In genomic region chr19:55671054-55671378, GRCh38 we compare ENCODE assay signal across 16 cellular contexts. TPM values are rescaled to one million over a fixed set of nuclear protein-coding genes. Genes with fewer than 3 reads are reported as not detected.
DNase-seq lines count a peak whose midpoint lies in the region; ATAC-seq and TF ChIP-seq lines count a peak whose summit lies in the region.
"Had no signal": no experiment of that assay in that cellular context is flagged by ENCODE, and none has a peak within 500 bp of the region (broad histone marks: within the 10 kb centered on the region; RNA-seq: fewer than 3 reads in every experiment).

No MANE protein-coding gene starts in this region.

- H3K27ac Mint-ChIP-seq in CD4-positive, alpha-beta memory T cell: peak overlapping the region in 5 of 7 donors; percentile 36 to 94 (median 79)
- H3K27ac Mint-ChIP-seq in T-helper 17 cell (peak overlapping the region; percentile 71), glutamatergic neuron (ENCODE audit: unreplicated experiment) (no peak overlapping the region)

- TF ChIP-seq CTCF in A673 (conservative IDR thresholded peaks at IDR 0.05; ENCODE audit: low read depth, low read length) (no peak), glutamatergic neuron (IDR thresholded peaks at IDR 0.05; ENCODE audit: partially characterized antibody, unreplicated experiment) (no peak), body of pancreas (IDR thresholded peaks at IDR 0.05) (no peak)

- TF ChIP-seq POLR2A in body of pancreas (IDR thresholded peaks at IDR 0.05): no peak

- H3K9me3 Mint-ChIP-seq in CD4-positive, alpha-beta memory T cell: peaks cover 0 to 1% (median 0%) of the 10 kb centered on the region in 8 donors
- peaks cover 27% of the 10 kb centered on the region for H3K9me3 Mint-ChIP-seq in glutamatergic neuron (ENCODE audit: unreplicated experiment)
- H3K9me3 Mint-ChIP-seq: activated naive CD4-positive, alpha-beta T cell treated with anti-CD3 and anti-CD28 coated beads, Interleukin-2, amount 50 U/mL, for 72 hours; activated T-cell treated with anti-CD3 and anti-CD28 coated beads, Interleukin-2, amount 50 U/mL, for 72 hours; brain had no signal

- peak overlapping the region in 2 of 8 donors; percentile 35 to 49 for H3K4me3 Mint-ChIP-seq in CD4-positive, alpha-beta memory T cell
- H3K4me3 Mint-ChIP-seq in T-helper 17 cell: no peak overlapping the region
- H3K4me3 Mint-ChIP-seq in glutamatergic neuron (ENCODE audit: unreplicated experiment): peak overlapping the region; percentile 13
- H3K4me3 Mint-ChIP-seq: activated T-cell treated with anti-CD3 and anti-CD28 coated beads, Interleukin-2, amount 50 U/mL, for 72 hours had no signal

- H3K36me3 Mint-ChIP-seq in CD4-positive, alpha-beta memory T cell: peaks cover 23 to 65% of the 10 kb centered on the region in 2 donors
- H3K36me3 Mint-ChIP-seq in T-helper 17 cell (ENCODE audit: low read depth) (peaks cover 3% of the 10 kb centered on the region), glutamatergic neuron (ENCODE audit: unreplicated experiment) (no peaks in the 10 kb centered on the region)

- no peak overlapping the region for H3K4ac ChIP-seq in trophoblast cell (ENCODE audit: low read depth, low read length)

- no peak overlapping the region for H4K12ac ChIP-seq in trophoblast cell (ENCODE audit: low read depth, low read length)

- H3K4me1 Mint-ChIP-seq in CD4-positive, alpha-beta memory T cell: peaks cover 14 to 64% (median 25%) of the 10 kb centered on the region in 4 donors
- peaks cover 37% of the 10 kb centered on the region for H3K4me1 Mint-ChIP-seq in T-helper 17 cell
- peaks cover 13% of the 10 kb centered on the region for H3K4me1 Mint-ChIP-seq in glutamatergic neuron (ENCODE audit: low read depth, unreplicated experiment)

- no peak overlapping the region for H3K14ac ChIP-seq in trophoblast cell (ENCODE audit: low read length)

- no peak overlapping the region for H3K23ac ChIP-seq in trophoblast cell (ENCODE audit: low read length)

- 62 to 82% methylated on average over 2 of the region's 2 CpGs for WGBS in body of pancreas, 2 donors
- WGBS in trophoblast cell (ENCODE audit: extremely low coverage, insufficient coverage, insufficient read length): no CpG with 5 or more reads among the region's 2 CpGs

- H3K27me3 Mint-ChIP-seq in CD4-positive, alpha-beta memory T cell: no peaks in the 10 kb centered on the region
- H3K27me3 Mint-ChIP-seq in T-helper 17 cell (no peaks in the 10 kb centered on the region), glutamatergic neuron (ENCODE audit: unreplicated experiment) (peaks cover 15% of the 10 kb centered on the region)

- H2BK5ac ChIP-seq in trophoblast cell (ENCODE audit: low read depth, low read length, poor library complexity): no peak overlapping the region

- no TSS peak for BruUV-seq in A673 (replicated peaks; lab: Mats Ljungman, UMichigan)

- H3K18ac ChIP-seq in trophoblast cell (ENCODE audit: low read length): no peak overlapping the region

- no peak for ATAC-seq in T-helper 17 cell
- ATAC-seq in body of pancreas: no peak
- ATAC-seq: activated naive CD4-positive, alpha-beta T cell treated with anti-CD3 and anti-CD28 coated beads, Interleukin-2, amount 50 U/mL, for 72 hours; activated T-cell treated with anti-CD3 and anti-CD28 coated beads, Interleukin-2, amount 50 U/mL, for 72 hours had no signal

- H3K9ac ChIP-seq in trophoblast cell (ENCODE audit: low read length): no peak overlapping the region

- peaks cover 8% of the 10 kb centered on the region for H3K79me2 ChIP-seq in trophoblast cell (ENCODE audit: control insufficient read depth, insufficient read depth, low read length, poor library complexity)

- H4K91ac ChIP-seq in trophoblast cell (ENCODE audit: low read depth, low read length): no peak overlapping the region

- H3K27ac ChIP-seq in A673 (ENCODE audit: low read depth, low read length, poor library complexity, severe bottlenecking) (peak overlapping the region; percentile 78), body of pancreas (no peak overlapping the region), trophoblast cell (ENCODE audit: low read depth, low read length) (no peak overlapping the region)
- no peak overlapping the region for H3K27ac ChIP-seq in CD4-positive, alpha-beta memory T cell (ENCODE audit: low read depth, low read length)
- H3K27ac ChIP-seq: epithelial cell of prostate, testis had no signal

- CTCF ChIA-PET in A673 (lab: Charles Lee): interaction anchor here (1.0 to 2.3 kb wide), 4 partner anchors 14 to 38 kb away, joined by 3 to 7 read pairs (median 6); partner anchors contain the start of gene U2AF2
- CTCF ChIA-PET in CD4-positive, alpha-beta memory T cell (lab: Charles Lee; ENCODE audit: partially characterized antibody): interaction anchor here (1.4 to 1.9 kb wide), 4 partner anchors 11 to 38 kb away, joined by 3 to 11 read pairs (median 8); partner anchors contain the start of gene U2AF2

- H3K4me3 ChIP-seq in A673 (ENCODE audit: low read depth, low read length, poor library complexity, severe bottlenecking): no peak overlapping the region
- H3K4me3 ChIP-seq in CD4-positive, alpha-beta memory T cell (ENCODE audit: low read length in 2 of 2): no peak overlapping the region
- no peak overlapping the region for H3K4me3 ChIP-seq in body of pancreas
- H3K4me3 ChIP-seq in trophoblast cell (ENCODE audit: low read depth, low read length): no peak overlapping the region
- H3K4me3 ChIP-seq: testis had no signal

- no peak overlapping the region for H3K4me2 ChIP-seq in trophoblast cell (ENCODE audit: low read length)

- H3K4me1 ChIP-seq in A673 (ENCODE audit: insufficient read depth, low read length, poor library complexity, severe bottlenecking) (peaks cover 49% of the 10 kb centered on the region), body of pancreas (peaks cover 24% of the 10 kb centered on the region), trophoblast cell (ENCODE audit: control insufficient read depth in 1 of 2, insufficient read depth in 2 of 2, low read length in 2 of 2) (peaks cover 0 to 6% of the 10 kb centered on the region in 2 experiments)
- peaks cover 33% of the 10 kb centered on the region for H3K4me1 ChIP-seq in CD4-positive, alpha-beta memory T cell (ENCODE audit: insufficient read depth, low read length)

- H2BK12ac ChIP-seq in trophoblast cell (ENCODE audit: low read length): no peak overlapping the region

- H3K36me3 ChIP-seq in A673 (ENCODE audit: insufficient read depth, low read length, poor library complexity, severe bottlenecking): peaks cover 52% of the 10 kb centered on the region
- peaks cover 55% of the 10 kb centered on the region for H3K36me3 ChIP-seq in CD4-positive, alpha-beta memory T cell (ENCODE audit: insufficient read depth, low read length)
- H3K36me3 ChIP-seq in body of pancreas (replicated peaks in 1 of 2; ENCODE audit: insufficient read depth in 1 of 2, low read depth in 2 of 2): peaks cover 13 to 31% of the 10 kb centered on the region in 2 donors
- H3K36me3 ChIP-seq in trophoblast cell (ENCODE audit: control insufficient read depth in 1 of 2, insufficient read depth in 2 of 2, low read length in 2 of 2): peaks cover 58 to 69% of the 10 kb centered on the region in 2 experiments

- H3K9me3 ChIP-seq in A673 (ENCODE audit: low read depth, low read length, poor library complexity, severe bottlenecking) (no peaks in the 10 kb centered on the region), T-helper 17 cell (ENCODE audit: control insufficient read depth, low read length, poor library complexity, severe bottlenecking) (no peaks in the 10 kb centered on the region), body of pancreas (no peaks in the 10 kb centered on the region), trophoblast cell (ENCODE audit: insufficient read depth, low read depth, low read length) (peaks cover 2% of the 10 kb centered on the region)
- no peaks in the 10 kb centered on the region for H3K9me3 ChIP-seq in CD4-positive, alpha-beta memory T cell (ENCODE audit: control insufficient read depth in 1 of 2, low read length in 2 of 2)
- H3K9me3 ChIP-seq: testis had no signal

- DNase-seq in A673 (ENCODE audit: low spot score) (no peak), T-helper 17 cell (no peak), glutamatergic neuron (no peak), body of pancreas (no peak), trophoblast cell (no peak), AG20443 (ENCODE audit: low spot score) (no peak)
- no peak for DNase-seq in CD4-positive, alpha-beta memory T cell
- DNase-seq: activated T-cell treated with anti-CD3 and anti-CD28 coated beads, Interleukin-2, amount 50 U/mL, for 72 hours; cortex of kidney; immature natural killer cell; stimulated activated CD4-positive, alpha-beta T cell treated with anti-CD3 and anti-CD28 coated beads, Interleukin-15, amount 100 ng/mL, for 24 hours; T-helper 9 cell; testis had no signal

- peaks cover 4% of the 10 kb centered on the region for H3K79me1 ChIP-seq in trophoblast cell (ENCODE audit: low read length)

- POLR2A ChIA-PET in A673 (lab: Charles Lee; ENCODE audit: low non-redundant PET): no interaction called here
- POLR2A ChIA-PET in CD4-positive, alpha-beta memory T cell (lab: Charles Lee; ENCODE audit: partially characterized antibody): interaction anchor here (1.2 to 1.5 kb wide), 2 partner anchors 14 to 582 kb away, joined by 3 to 12 read pairs; no protein-coding TSS in a partner anchor

- no peak overlapping the region for H2AK5ac ChIP-seq in trophoblast cell (ENCODE audit: low read length)

- no peak overlapping the region for H4K8ac ChIP-seq in trophoblast cell (ENCODE audit: low read depth, low read length)

- intact Hi-C loops in A673 (cut with micrococcal nuclease; ENCODE audit: unreplicated experiment) (loop anchor here (2.0 to 10.0 kb wide), 2 partner anchors 14 to 644 kb away; partner anchors contain the start of gene ZSCAN5A), body of pancreas (cut with DNase I) (loop anchor here (10.0 kb wide), 1 partner anchor 1216 kb away; no protein-coding TSS in a partner anchor)
- intact Hi-C loops in CD4-positive, alpha-beta memory T cell (cut with micrococcal nuclease): no loop called here

- no peak overlapping the region for H2BK120ac ChIP-seq in trophoblast cell (ENCODE audit: insufficient read depth, low read length, poor library complexity)

- no peaks in the 10 kb centered on the region for H3K27me3 ChIP-seq in A673 (replicated peaks; ENCODE audit: insufficient read depth, low read depth, low read length, poor library complexity)
- no peaks in the 10 kb centered on the region for H3K27me3 ChIP-seq in CD4-positive, alpha-beta memory T cell (ENCODE audit: insufficient read depth, low read length)
- no peaks in the 10 kb centered on the region for H3K27me3 ChIP-seq in body of pancreas
- H3K27me3 ChIP-seq in trophoblast cell (ENCODE audit: insufficient read depth, low read length): no peaks in the 10 kb centered on the region
- H3K27me3 ChIP-seq: testis had no signal

- no peak overlapping the region for H2AFZ ChIP-seq in trophoblast cell (ENCODE audit: insufficient read depth, low read length, poor library complexity)

RNA-seq across cellular contexts. Expression of gene EPN1, which starts 4.0 kb away (rescaled TPM):
- total RNA-seq in A673 (2021) (178 and 186 TPM in 2 replicates), T-helper 17 cell (10 to 100 TPM; 42.5 to 44.1 TPM), glutamatergic neuron (ENCODE audit: unreplicated experiment) (150 TPM), body of pancreas (10 to 100 TPM; 52.1 to 52.4 TPM)
- total RNA-seq in CD4-positive, alpha-beta memory T cell: 10 to 100 TPM; 53.9 to 56.9 TPM
- polyA plus RNA-seq in CD4-positive, alpha-beta memory T cell: 10 to 100 TPM in 1 of 2 donors, 1 to 10 TPM in 1; 3.9 to 15.6 TPM
- polyA plus RNA-seq in trophoblast cell (2013): 99.8 and 104 TPM in 2 replicates

RNA-seq across cellular contexts. Expression of gene U2AF2, which starts 16.2 kb away (rescaled TPM):
- total RNA-seq in A673 (2021) (385 and 411 TPM in 2 replicates), T-helper 17 cell (100 to 1,000 TPM; 248 to 258 TPM), glutamatergic neuron (ENCODE audit: unreplicated experiment) (216 TPM), body of pancreas (100 to 1,000 TPM in 1 of 2 donors, 10 to 100 TPM in 1; 53.4 to 106 TPM)
- total RNA-seq in CD4-positive, alpha-beta memory T cell: 100 to 1,000 TPM; 256 to 259 TPM
- polyA plus RNA-seq in CD4-positive, alpha-beta memory T cell: 10 to 100 TPM in 1 of 2 donors, 1 to 10 TPM in 1; 1.3 to 14.3 TPM
- polyA plus RNA-seq in trophoblast cell (2013): 128 and 132 TPM in 2 replicates

RNA-seq across cellular contexts. Expression of gene CCDC106, which starts 23.0 kb away (rescaled TPM):
- total RNA-seq in A673 (2021) (39.9 and 41.5 TPM in 2 replicates), T-helper 17 cell (1 to 10 TPM; 1.1 to 1.6 TPM), glutamatergic neuron (ENCODE audit: unreplicated experiment) (32.1 TPM), body of pancreas (10 to 100 TPM in 1 of 2 donors, 1 to 10 TPM in 1; 5.9 to 15.0 TPM)
- total RNA-seq in CD4-positive, alpha-beta memory T cell: 1 to 10 TPM; 1.2 to 1.5 TPM
- under 1 TPM; 0.47 to 0.69 TPM for polyA plus RNA-seq in CD4-positive, alpha-beta memory T cell
- polyA plus RNA-seq in trophoblast cell (2013): 14.4 and 14.6 TPM in 2 replicates

RNA-seq across cellular contexts. Expression of gene ZNF581, which starts 27.6 kb away (rescaled TPM):
- total RNA-seq in A673 (2021) (37.1 and 38.4 TPM in 2 replicates), T-helper 17 cell (10 to 100 TPM; 24.7 to 26.3 TPM), glutamatergic neuron (ENCODE audit: unreplicated experiment) (31.0 TPM), body of pancreas (10 to 100 TPM; 16.8 to 20.2 TPM)
- 10 to 100 TPM; 21.2 to 23.4 TPM for total RNA-seq in CD4-positive, alpha-beta memory T cell
- polyA plus RNA-seq in CD4-positive, alpha-beta memory T cell: 10 to 100 TPM; 22.5 to 28.5 TPM
- polyA plus RNA-seq in trophoblast cell (2013): 27.4 and 27.9 TPM in 2 replicates

RNA-seq across cellular contexts. Expression of gene ZNF580, which starts 30.2 kb away (rescaled TPM):
- total RNA-seq in A673 (2021) (49.1 and 65.7 TPM in 2 replicates), T-helper 17 cell (10 to 100 TPM; 40.3 to 41.8 TPM), glutamatergic neuron (ENCODE audit: unreplicated experiment) (43.6 TPM), body of pancreas (10 to 100 TPM; 29.7 to 36.1 TPM)
- 100 to 1,000 TPM in 1 of 2 experiments, 10 to 100 TPM in 1; 92.7 to 105 TPM for total RNA-seq in CD4-positive, alpha-beta memory T cell
- polyA plus RNA-seq in CD4-positive, alpha-beta memory T cell: 10 to 100 TPM in 1 of 2 donors, 1 to 10 TPM in 1; 7.2 to 17.8 TPM
- polyA plus RNA-seq in trophoblast cell (2013): 24.2 and 24.6 TPM in 2 replicates
